Comparison of ENCODE assay signal across 8 cellular contexts in the genomic region with DNA sequence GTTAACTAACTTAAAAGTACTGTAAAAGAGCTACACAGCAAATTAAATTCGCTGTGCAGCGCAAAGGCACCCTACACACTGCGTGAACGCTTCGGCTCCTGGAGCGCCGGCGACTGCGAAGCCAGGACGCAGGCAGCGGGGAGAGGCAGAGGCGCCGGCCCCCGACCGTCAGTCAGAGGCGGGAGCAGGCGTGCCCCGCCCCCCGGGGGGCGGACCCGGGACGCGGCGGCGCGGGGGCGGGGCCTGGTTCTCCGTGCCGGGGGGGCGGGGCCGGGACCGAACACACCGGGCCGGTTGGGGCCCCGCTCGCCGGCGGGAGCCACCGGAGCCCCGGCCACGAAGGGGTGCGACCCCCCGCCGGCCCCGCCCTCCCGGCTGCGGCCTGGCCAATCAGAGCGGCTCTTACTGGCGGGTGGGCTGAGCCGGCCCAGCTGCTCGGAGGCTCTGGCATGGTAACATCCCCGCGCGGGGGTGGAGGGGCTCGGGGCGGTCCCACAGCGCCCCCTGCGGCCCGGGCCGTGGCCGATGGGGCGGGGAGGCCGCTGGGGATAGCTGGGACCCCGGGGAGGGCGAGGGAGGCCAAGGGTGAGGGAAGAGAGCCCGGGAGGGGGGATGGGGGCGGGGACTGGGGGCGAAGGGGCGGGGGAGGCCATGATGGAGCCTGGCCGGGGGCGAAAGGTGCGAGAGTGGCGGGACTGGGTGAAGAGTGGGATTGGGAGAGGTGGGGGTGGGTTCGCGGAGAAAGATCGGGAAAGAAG. TPM values are rescaled to one million over a fixed set of nuclear protein-coding genes. Genes with fewer than 3 reads are reported as not detected.
DNase-seq lines count a peak whose midpoint lies in the region; ATAC-seq, FAIRE-seq and TF ChIP-seq lines count a peak whose summit lies in the region.

A gene (plus strand): TSS at position 420 of the 758 bp plus-strand sequence. CDS start 30 bp downstream, at position 450.

- H3K9ac ChIP-seq in rectal smooth muscle tissue (ENCODE audit: low read length), result peak within 1 kb of the TSS; percentile 78

- no peaks in the 10 kb centered on the region for H3K9me3 ChIP-seq in T-helper 17 cell (ENCODE audit: control insufficient read depth, low read length, poor library complexity, severe bottlenecking)
- H3K9me3 ChIP-seq in right cardiac atrium (ENCODE audit: control insufficient read depth, low read length), result no peaks in the 10 kb centered on the region
- H3K9me3 ChIP-seq in aorta (ENCODE audit: control insufficient read depth, low read length), result no peaks in the 10 kb centered on the region

- peaks cover 7% of the 10 kb centered on the region for H3K27me3 Mint-ChIP-seq in T-helper 17 cell

- H3K4me1 ChIP-seq in right cardiac atrium (ENCODE audit: control insufficient read depth, insufficient read depth, low read length) (peaks cover 2% of the 10 kb centered on the region), rectal smooth muscle tissue (ENCODE audit: control insufficient read depth, insufficient read depth, low read length) (peaks cover 11% of the 10 kb centered on the region), aorta (ENCODE audit: control insufficient read depth in 1 of 2, insufficient read depth in 2 of 2, low read length in 2 of 2) (no peaks in the 10 kb centered on the region)

- DNase-seq in GM12891 (ENCODE audit: insufficient read length, low spot score), result peak; percentile 96
- peak; percentile 52 for DNase-seq in NCI-H1417 treated with DMSO at 0.1 percent for 48 hours (lab: John Stamatoyannopoulos, UW)
- DNase-seq in T-helper 17 cell, result peak; percentile 82 to 89 (median 84)
- DNase-seq in amygdala (lab: John Stamatoyannopoulos, UW), result peak in 54 of 56 donors; percentile 47 to 95 (median 82)
- DNase-seq in right cardiac atrium, result peak; percentile 89 to 96 (median 95)
- peak; percentile 90 to 95 for DNase-seq in aorta

- peaks cover 24% of the 10 kb centered on the region for H3K4me1 Mint-ChIP-seq in T-helper 17 cell

- H3K27me3 ChIP-seq in right cardiac atrium (ENCODE audit: control insufficient read depth, insufficient read depth) (no peaks in the 10 kb centered on the region), rectal smooth muscle tissue (ENCODE audit: control insufficient read depth, insufficient read depth, low read length) (no peaks in the 10 kb centered on the region), aorta (ENCODE audit: control insufficient read depth in 1 of 2, insufficient read depth in 2 of 2, low read length in 1 of 2) (no peaks in the 10 kb centered on the region)

- peak; percentile 75 for ATAC-seq in HG02678 (IDR thresholded peaks at IDR 0.05; ENCODE audit: unreplicated experiment)
- peak; percentile 81 for ATAC-seq in T-helper 17 cell
- ATAC-seq in right cardiac atrium, result peak; percentile 89 to 94
- peak; percentile 93 for ATAC-seq in aorta (ENCODE audit: low FRiP score)

- peak within 1 kb of the TSS; percentile 87 for H3K4me3 Mint-ChIP-seq in T-helper 17 cell

- intact Hi-C loops in right cardiac atrium (cut with DNase I), result loop anchor here in 1 of 4 donors (5.0 kb wide), 1 partner anchor 41 kb away; no protein-coding TSS in a partner anchor
- intact Hi-C loops in aorta (cut with DNase I), result no loop called here

- H3K4me3 ChIP-seq in right cardiac atrium (ENCODE audit: low read length) (peak within 1 kb of the TSS; percentile 56), rectal smooth muscle tissue (ENCODE audit: low read length) (peak within 1 kb of the TSS; percentile 87), aorta (ENCODE audit: low read length in 2 of 2) (peak within 1 kb of the TSS; percentile 45 to 75)

- no peaks in the 10 kb centered on the region for H3K36me3 Mint-ChIP-seq in T-helper 17 cell (ENCODE audit: low read depth)

- WGBS in right cardiac atrium, result 2% methylated on average over 76 of the region's 76 CpGs
- whole genome bisulfite sequencing in aorta, 2 donors, result 0 to 1% methylated on average over 28 to 76 of the region's 76 CpGs

- peak; percentile 87 for FAIRE-seq in GM12891 (lab: Jason Lieb, UNC)

- peak within 1 kb of the TSS; percentile 92 for H3K27ac Mint-ChIP-seq in T-helper 17 cell

- peak; percentile 90 for TF ChIP-seq POLR2A in GM12891 (IDR thresholded peaks at IDR 0.05; ENCODE audit: low read depth, low read length)

- peak within 1 kb of the TSS; percentile 68 for H3K27ac ChIP-seq in right cardiac atrium (ENCODE audit: low read length)
- H3K27ac ChIP-seq in rectal smooth muscle tissue (ENCODE audit: low read depth, low read length), result peak within 1 kb of the TSS; percentile 94
- H3K27ac ChIP-seq in aorta (ENCODE audit: low read depth in 1 of 2, low read length in 2 of 2), result peak within 1 kb of the TSS in 1 of 2 donors; percentile 82

- H3K36me3 ChIP-seq in rectal smooth muscle tissue (ENCODE audit: control insufficient read depth, insufficient read depth, low read length) (no peaks in the 10 kb centered on the region), aorta (ENCODE audit: control insufficient read depth in 1 of 2, insufficient read depth in 2 of 2, low read length in 1 of 2) (no peaks in the 10 kb centered on the region)

TF ChIP-seq in GM12891, 5 proteins besides CTCF, POLR2A, EP300 and RAD21:
- TF ChIP-seq SPI1 (IDR thresholded peaks at IDR 0.05; ENCODE audit: low read depth, low read length) (no peak), PAX5 (IDR thresholded peaks at IDR 0.05; ENCODE audit: insufficient read depth, low read length, severe bottlenecking) (peak; percentile 5), TAF1 (IDR thresholded peaks at IDR 0.05; ENCODE audit: low read depth, low read length) (peak; percentile 70; the same call in 1 of the 2 replicates), POU2F2 (IDR thresholded peaks at IDR 0.05; ENCODE audit: low read depth, low read length) (0 out of 2 replicates have a peak, but pooled peaks have one; percentile 31), POLR2AphosphoS5 (IDR thresholded peaks at IDR 0.05; ENCODE audit: low read depth, low read length) (peak; percentile 93)
TF ChIP-seq in GM12891: peak in this region for 4.

RNA-seq across cellular contexts. Expression of the gene that starts here (rescaled TPM):
- 6.6 TPM for polyA plus RNA-seq in GM12891 (2012; ENCODE audit: low read depth, missing spikeins)
- total RNA-seq in T-helper 17 cell (1 to 10 TPM; 5.6 to 7.1 TPM), right cardiac atrium (10 to 100 TPM; 19.2 to 26.7 (median 22.1) TPM), aorta (10 to 100 TPM; 28.2 to 41.0 TPM)
- polyA plus RNA-seq in right cardiac atrium (15.9 TPM), aorta (10 to 100 TPM; 11.3 to 69.0 TPM)
